ENCODE assay signal across 2 cellular contexts in genomic region chr5:67855523-67855922, GRCh38.
TF ChIP-seq lines count a peak whose summit lies in the region.

No MANE protein-coding gene starts in this region.

TF ChIP-seq in GM12878, 131 proteins besides CTCF, POLR2A, EP300 and RAD21 (continued from another document and continues in another):
- TF ChIP-seq SRF (IDR thresholded peaks at IDR 0.05; ENCODE audit: low read depth in 2 of 2, low read length in 2 of 2) (no peak), ZNF217 (IDR thresholded peaks at IDR 0.05) (no peak), ATF2 (IDR thresholded peaks at IDR 0.05; ENCODE audit: low read length) (no peak), HCFC1 (IDR thresholded peaks at IDR 0.05; ENCODE audit: low read length) (no peak), EZH2 (IDR thresholded peaks at IDR 0.05; ENCODE audit: borderline replicate concordance, control insufficient read depth, low read depth, low read length) (no peak), ZZZ3 (IDR thresholded peaks at IDR 0.05; ENCODE audit: control insufficient read depth, insufficient read length, low read depth) (no peak), TCF7 (IDR thresholded peaks at IDR 0.05; ENCODE audit: borderline replicate concordance) (no peak), STAT1 (conservative IDR thresholded peaks at IDR 0.05) (no peak), NR2C1 (IDR thresholded peaks at IDR 0.05) (no peak), POU2F2 (IDR thresholded peaks at IDR 0.05; ENCODE audit: borderline replicate concordance, low read depth, low read length) (no peak), TBL1XR1 (IDR thresholded peaks at IDR 0.05; ENCODE audit: low read depth, low read length) (peak; percentile 63; the same call in 1 of the 2 replicates), ZBED1 (IDR thresholded peaks at IDR 0.05; ENCODE audit: borderline replicate concordance) (0 out of 2 replicates have a peak, but pooled peaks have one; percentile 43), EED (IDR thresholded peaks at IDR 0.05; ENCODE audit: low read depth) (no peak), POLR2AphosphoS2 (IDR thresholded peaks at IDR 0.05; ENCODE audit: low read depth, low read length) (no peak), HDGF (IDR thresholded peaks at IDR 0.05) (no peak), RUNX3 (IDR thresholded peaks at IDR 0.05; ENCODE audit: low read length) (peak; percentile 68), NRF1 (conservative IDR thresholded peaks at IDR 0.05; ENCODE audit: low read depth, low read length) (no peak), KAT2A (conservative IDR thresholded peaks at IDR 0.05; ENCODE audit: control insufficient read depth, low read depth, low read length) (no peak), SUZ12 (IDR thresholded peaks at IDR 0.05; ENCODE audit: unreplicated experiment) (no peak), SUPT20H (IDR thresholded peaks at IDR 0.05; ENCODE audit: borderline replicate concordance, control insufficient read depth, low read depth, low read length) (no peak), MEF2A (IDR thresholded peaks at IDR 0.05; ENCODE audit: insufficient read depth, low read depth, low read length) (peak; percentile 88), FOXM1 (IDR thresholded peaks at IDR 0.05; ENCODE audit: low read depth, low read length) (peak; percentile 62; the same call in 1 of the 2 replicates), POLR2AphosphoS5 (IDR thresholded peaks at IDR 0.05; ENCODE audit: low read length) (no peak), SMARCA5 (IDR thresholded peaks at IDR 0.05) (no peak), RB1 (IDR thresholded peaks at IDR 0.05; ENCODE audit: borderline replicate concordance) (no peak), RFX5 (IDR thresholded peaks at IDR 0.05; ENCODE audit: low read depth, low read length) (no peak), CBX5 (IDR thresholded peaks at IDR 0.05; ENCODE audit: low read depth) (no peak), BCL11A (IDR thresholded peaks at IDR 0.05; ENCODE audit: low read depth, low read length) (peak; percentile 63)
- TF ChIP-seq, protein P1, sequence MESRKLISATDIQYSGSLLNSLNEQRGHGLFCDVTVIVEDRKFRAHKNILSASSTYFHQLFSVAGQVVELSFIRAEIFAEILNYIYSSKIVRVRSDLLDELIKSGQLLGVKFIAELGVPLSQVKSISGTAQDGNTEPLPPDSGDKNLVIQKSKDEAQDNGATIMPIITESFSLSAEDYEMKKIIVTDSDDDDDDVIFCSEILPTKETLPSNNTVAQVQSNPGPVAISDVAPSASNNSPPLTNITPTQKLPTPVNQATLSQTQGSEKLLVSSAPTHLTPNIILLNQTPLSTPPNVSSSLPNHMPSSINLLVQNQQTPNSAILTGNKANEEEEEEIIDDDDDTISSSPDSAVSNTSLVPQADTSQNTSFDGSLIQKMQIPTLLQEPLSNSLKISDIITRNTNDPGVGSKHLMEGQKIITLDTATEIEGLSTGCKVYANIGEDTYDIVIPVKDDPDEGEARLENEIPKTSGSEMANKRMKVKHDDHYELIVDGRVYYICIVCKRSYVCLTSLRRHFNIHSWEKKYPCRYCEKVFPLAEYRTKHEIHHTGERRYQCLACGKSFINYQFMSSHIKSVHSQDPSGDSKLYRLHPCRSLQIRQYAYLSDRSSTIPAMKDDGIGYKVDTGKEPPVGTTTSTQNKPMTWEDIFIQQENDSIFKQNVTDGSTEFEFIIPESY (IDR thresholded peaks at IDR 0.05): no peak
- TF ChIP-seq, protein P2, sequence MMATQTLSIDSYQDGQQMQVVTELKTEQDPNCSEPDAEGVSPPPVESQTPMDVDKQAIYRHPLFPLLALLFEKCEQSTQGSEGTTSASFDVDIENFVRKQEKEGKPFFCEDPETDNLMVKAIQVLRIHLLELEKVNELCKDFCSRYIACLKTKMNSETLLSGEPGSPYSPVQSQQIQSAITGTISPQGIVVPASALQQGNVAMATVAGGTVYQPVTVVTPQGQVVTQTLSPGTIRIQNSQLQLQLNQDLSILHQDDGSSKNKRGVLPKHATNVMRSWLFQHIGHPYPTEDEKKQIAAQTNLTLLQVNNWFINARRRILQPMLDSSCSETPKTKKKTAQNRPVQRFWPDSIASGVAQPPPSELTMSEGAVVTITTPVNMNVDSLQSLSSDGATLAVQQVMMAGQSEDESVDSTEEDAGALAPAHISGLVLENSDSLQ (IDR thresholded peaks at IDR 0.05): no peak
- TF ChIP-seq, protein P3, sequence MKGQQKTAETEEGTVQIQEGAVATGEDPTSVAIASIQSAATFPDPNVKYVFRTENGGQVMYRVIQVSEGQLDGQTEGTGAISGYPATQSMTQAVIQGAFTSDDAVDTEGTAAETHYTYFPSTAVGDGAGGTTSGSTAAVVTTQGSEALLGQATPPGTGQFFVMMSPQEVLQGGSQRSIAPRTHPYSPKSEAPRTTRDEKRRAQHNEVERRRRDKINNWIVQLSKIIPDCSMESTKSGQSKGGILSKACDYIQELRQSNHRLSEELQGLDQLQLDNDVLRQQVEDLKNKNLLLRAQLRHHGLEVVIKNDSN (IDR thresholded peaks at IDR 0.05; ENCODE audit: borderline replicate concordance, extremely low read length, insufficient read depth, low read depth, low read length): no peak
- TF ChIP-seq, protein P4, sequence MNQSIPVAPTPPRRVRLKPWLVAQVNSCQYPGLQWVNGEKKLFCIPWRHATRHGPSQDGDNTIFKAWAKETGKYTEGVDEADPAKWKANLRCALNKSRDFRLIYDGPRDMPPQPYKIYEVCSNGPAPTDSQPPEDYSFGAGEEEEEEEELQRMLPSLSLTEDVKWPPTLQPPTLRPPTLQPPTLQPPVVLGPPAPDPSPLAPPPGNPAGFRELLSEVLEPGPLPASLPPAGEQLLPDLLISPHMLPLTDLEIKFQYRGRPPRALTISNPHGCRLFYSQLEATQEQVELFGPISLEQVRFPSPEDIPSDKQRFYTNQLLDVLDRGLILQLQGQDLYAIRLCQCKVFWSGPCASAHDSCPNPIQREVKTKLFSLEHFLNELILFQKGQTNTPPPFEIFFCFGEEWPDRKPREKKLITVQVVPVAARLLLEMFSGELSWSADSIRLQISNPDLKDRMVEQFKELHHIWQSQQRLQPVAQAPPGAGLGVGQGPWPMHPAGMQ (IDR thresholded peaks at IDR 0.05; ENCODE audit: borderline replicate concordance): no peak

TF ChIP-seq in SK-N-SH treated with all-trans-retinoic acid at 6 μM for 48 hours, 23 proteins besides CTCF, POLR2A, EP300 and RAD21 (continued from another document):
- TF ChIP-seq, protein P5, sequence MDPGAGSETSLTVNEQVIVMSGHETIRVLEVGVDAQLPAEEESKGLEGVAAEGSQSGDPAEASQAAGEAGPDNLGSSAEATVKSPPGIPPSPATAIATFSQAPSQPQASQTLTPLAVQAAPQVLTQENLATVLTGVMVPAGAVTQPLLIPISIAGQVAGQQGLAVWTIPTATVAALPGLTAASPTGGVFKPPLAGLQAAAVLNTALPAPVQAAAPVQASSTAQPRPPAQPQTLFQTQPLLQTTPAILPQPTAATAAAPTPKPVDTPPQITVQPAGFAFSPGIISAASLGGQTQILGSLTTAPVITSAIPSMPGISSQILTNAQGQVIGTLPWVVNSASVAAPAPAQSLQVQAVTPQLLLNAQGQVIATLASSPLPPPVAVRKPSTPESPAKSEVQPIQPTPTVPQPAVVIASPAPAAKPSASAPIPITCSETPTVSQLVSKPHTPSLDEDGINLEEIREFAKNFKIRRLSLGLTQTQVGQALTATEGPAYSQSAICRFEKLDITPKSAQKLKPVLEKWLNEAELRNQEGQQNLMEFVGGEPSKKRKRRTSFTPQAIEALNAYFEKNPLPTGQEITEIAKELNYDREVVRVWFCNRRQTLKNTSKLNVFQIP (CRISPR knock-in tag; IDR thresholded peaks at IDR 0.05; ENCODE audit: borderline replicate concordance, low read depth): no peak
- TF ChIP-seq TSHZ2 (CRISPR knock-in tag; IDR thresholded peaks at IDR 0.05) (no peak), ZC3H10 (CRISPR knock-in tag; IDR thresholded peaks at IDR 0.05) (no peak), PATZ1 (CRISPR knock-in tag; IDR thresholded peaks at IDR 0.05; ENCODE audit: borderline replicate concordance) (no peak), CSDC2 (CRISPR knock-in tag; IDR thresholded peaks at IDR 0.05) (no peak), RARB (CRISPR knock-in tag; IDR thresholded peaks at IDR 0.05) (no peak)
TF ChIP-seq in SK-N-SH treated with all-trans-retinoic acid at 6 μM for 48 hours: peak in this region for 0.
